ENCODE assay signal across 20 cellular contexts in genomic region chr12:121942145-121942718, GRCh38. TPM values are rescaled to one million over a fixed set of nuclear protein-coding genes. Genes with fewer than 3 reads are reported as not detected.
DNase-seq lines count a peak whose midpoint lies in the region; ATAC-seq, FAIRE-seq and TF ChIP-seq lines count a peak whose summit lies in the region.
"Had no signal": no experiment of that assay in that cellular context is flagged by ENCODE, and none has a peak within 500 bp of the region (broad histone marks: within the 10 kb centered on the region; RNA-seq: fewer than 3 reads in every experiment).

No MANE protein-coding gene starts in this region.

- intact Hi-C loops in HepG2 (cut with micrococcal nuclease; ENCODE audit: unreplicated experiment) (no loop called here), right lobe of liver (cut with DNase I) (no loop called here)

- H3K36me3 ChIP-seq in HepG2 (replicated peaks in 1 of 2; ENCODE audit: control insufficient read depth in 1 of 2, insufficient read depth in 2 of 2, low read length in 2 of 2): no peaks in the 10 kb centered on the region; a peak in 1 of 5 replicates
- no peaks in the 10 kb centered on the region for H3K36me3 ChIP-seq in right lobe of liver
- H3K36me3 ChIP-seq in hepatocyte (replicated peaks; ENCODE audit: insufficient read depth, low read depth): no peaks in the 10 kb centered on the region
- H3K36me3 ChIP-seq: cardiac muscle cell, heart left ventricle, uterus had no signal

- H3K4me3 ChIP-seq in HepG2 (replicated peaks in 1 of 3; ENCODE audit: insufficient read depth in 1 of 3, low read depth in 2 of 3, low read length in 3 of 3): no peak overlapping the region
- H3K4me3 ChIP-seq in right lobe of liver: no peak overlapping the region
- H3K4me3 ChIP-seq in choroid plexus epithelial cell (ENCODE audit: low read depth, low read length): no peak overlapping the region
- H3K4me3 ChIP-seq in hepatocyte: no peak overlapping the region
- H3K4me3 ChIP-seq: cardiac muscle cell, heart left ventricle, left ventricle myocardium inferior, mucosa of descending colon, uterus had no signal

- H3K4me3 Mint-ChIP-seq in activated naive CD8-positive, alpha-beta T cell treated with anti-CD3 and anti-CD28 coated beads for 36 hours: no peak overlapping the region
- H3K4me3 Mint-ChIP-seq in glutamatergic neuron (ENCODE audit: unreplicated experiment): no peak overlapping the region
- H3K4me3 Mint-ChIP-seq: activated T-cell treated with anti-CD3 and anti-CD28 coated beads, Interleukin-2, amount 50 U/mL, for 72 hours had no signal

- DNase-seq in HepG2 (ENCODE audit: low spot score): no peak
- no peak for DNase-seq in right lobe of liver
- DNase-seq in choroid plexus epithelial cell (ENCODE audit: low read depth): peak; percentile 60
- DNase-seq in hepatocyte (ENCODE audit: low spot score): peak; percentile 15
- DNase-seq in activated naive CD8-positive, alpha-beta T cell treated with anti-CD3 and anti-CD28 coated beads for 36 hours: no peak
- DNase-seq in glutamatergic neuron: no peak
- no peak for DNase-seq in DMS53 treated with DMSO at 0.1 percent for 48 hours (lab: John Stamatoyannopoulos, UW; ENCODE audit: unreplicated experiment)
- no peak for DNase-seq in OCI-M1 (lab: John Stamatoyannopoulos, UW)
- DNase-seq: activated naive CD4-positive, alpha-beta T cell treated with anti-CD3 and anti-CD28 coated beads, Interleukin-2, amount 50 U/mL, for 16 hours; activated T-cell treated with anti-CD3 and anti-CD28 coated beads, Interleukin-2, amount 50 U/mL, for 72 hours; C1 segment of cervical spinal cord; heart left ventricle; KBM-7; left ventricle myocardium inferior; mucosa of descending colon; NCI-H146; NCI-H526; uterus had no signal

- H3K4me1 ChIP-seq in HepG2 (ENCODE audit: insufficient read depth, low read length) (peaks cover 16% of the 10 kb centered on the region), right lobe of liver (no peaks in the 10 kb centered on the region), hepatocyte (ENCODE audit: insufficient read depth) (no peaks in the 10 kb centered on the region)
- H3K4me1 ChIP-seq: heart left ventricle, left ventricle myocardium inferior, uterus had no signal

- no peak for FAIRE-seq in HepG2 (lab: Jason Lieb, UNC)
- FAIRE-seq: A204.1 had no signal

- H3K9me2 ChIP-seq in hepatocyte (replicated peaks; ENCODE audit: insufficient read depth): no peaks in the 10 kb centered on the region

- TF ChIP-seq EP300 in HepG2 (IDR thresholded peaks at IDR 0.05; ENCODE audit: low read depth in 2 of 2, low read length in 2 of 2) (no peak), HepG2 (CRISPR knock-in tag; IDR thresholded peaks at IDR 0.05; ENCODE audit: borderline replicate concordance) (no peak)

- CTCF ChIA-PET in HepG2 (lab: Yijun Ruan, JAX; ENCODE audit: low intra/inter-chr PET ratio, low total read pairs): no interaction called here

- in situ Hi-C loops in HepG2 (cut with HindIII; ENCODE audit: extremely low pct_ligation_motif_present, low pct_unique_long_range_greater_than_20kb): no loop called here

- no peaks in the 10 kb centered on the region for H4K20me1 ChIP-seq in HepG2 (ENCODE audit: insufficient read depth, low read length)
- no peaks in the 10 kb centered on the region for H4K20me1 ChIP-seq in hepatocyte (ENCODE audit: insufficient read depth, poor library complexity, severe bottlenecking)

- peaks cover 2% of the 10 kb centered on the region for H3K9me3 Mint-ChIP-seq in activated naive CD8-positive, alpha-beta T cell treated with anti-CD3 and anti-CD28 coated beads for 36 hours
- H3K9me3 Mint-ChIP-seq in glutamatergic neuron (ENCODE audit: unreplicated experiment): peaks cover 5% of the 10 kb centered on the region

- H3K27me3 Mint-ChIP-seq in activated naive CD8-positive, alpha-beta T cell treated with anti-CD3 and anti-CD28 coated beads for 36 hours: no peaks in the 10 kb centered on the region
- H3K27me3 Mint-ChIP-seq in glutamatergic neuron (ENCODE audit: unreplicated experiment): peaks cover 7% of the 10 kb centered on the region

- no peaks in the 10 kb centered on the region for H3K9me3 ChIP-seq in HepG2 (ENCODE audit: low read length)
- no peaks in the 10 kb centered on the region for H3K9me3 ChIP-seq in right lobe of liver
- H3K9me3 ChIP-seq in hepatocyte (ENCODE audit: low read depth): peaks cover 7% of the 10 kb centered on the region
- H3K9me3 ChIP-seq: mucosa of descending colon, uterus had no signal

- BruUV-seq in HepG2 (replicated peaks; lab: Mats Ljungman, UMichigan): no TSS peak

- H3K27me3 ChIP-seq in HepG2 (ENCODE audit: control insufficient read depth in 1 of 2, insufficient read depth in 2 of 2, low read length in 2 of 2) (no peaks in the 10 kb centered on the region), right lobe of liver (no peaks in the 10 kb centered on the region), hepatocyte (no peaks in the 10 kb centered on the region)
- H3K27me3 ChIP-seq: cardiac muscle cell, heart left ventricle, uterus had no signal

- H3K4me2 ChIP-seq in HepG2 (ENCODE audit: low read depth, low read length): no peak overlapping the region
- no peak overlapping the region for H3K4me2 ChIP-seq in hepatocyte

- peaks cover 9% of the 10 kb centered on the region for H3K4me1 Mint-ChIP-seq in activated naive CD8-positive, alpha-beta T cell treated with anti-CD3 and anti-CD28 coated beads for 36 hours
- H3K4me1 Mint-ChIP-seq in glutamatergic neuron (ENCODE audit: low read depth, unreplicated experiment): peaks cover 5% of the 10 kb centered on the region

- H3K27ac Mint-ChIP-seq in activated naive CD8-positive, alpha-beta T cell treated with anti-CD3 and anti-CD28 coated beads for 36 hours: no peak overlapping the region
- no peak overlapping the region for H3K27ac Mint-ChIP-seq in glutamatergic neuron (ENCODE audit: unreplicated experiment)
- H3K27ac Mint-ChIP-seq: activated T-cell treated with anti-CD3 and anti-CD28 coated beads, Interleukin-2, amount 50 U/mL, for 72 hours had no signal

- no peak for TF ChIP-seq POLR2A in HepG2 (IDR thresholded peaks at IDR 0.05; ENCODE audit: insufficient read depth in 1 of 2, low read depth in 2 of 2, low read length in 2 of 2)
- no peak for TF ChIP-seq POLR2A in right lobe of liver (IDR thresholded peaks at IDR 0.05)

- no peak for ATAC-seq in HepG2
- no peak for ATAC-seq in right lobe of liver
- ATAC-seq: activated T-cell treated with anti-CD3 and anti-CD28 coated beads, Interleukin-2, amount 50 U/mL, for 72 hours; heart left ventricle; mucosa of descending colon had no signal

- 90% methylated on average over 10 of the region's 15 CpGs for WGBS in HepG2 (ENCODE audit: low lambda C conversion rate)
- WGBS in right lobe of liver (ENCODE audit: insufficient coverage, low coverage, low lambda C conversion rate, missing lambda C conversion rate): 94% methylated on average over 9 of the region's 15 CpGs
- 88% methylated on average over 15 of the region's 15 CpGs for WGBS in hepatocyte (ENCODE audit: low lambda C conversion rate, missing lambda C conversion rate)

- H2AFZ ChIP-seq in HepG2 (ENCODE audit: low read length): no peak overlapping the region
- no peak overlapping the region for H2AFZ ChIP-seq in hepatocyte

- peaks cover 7% of the 10 kb centered on the region for H3K36me3 Mint-ChIP-seq in activated naive CD8-positive, alpha-beta T cell treated with anti-CD3 and anti-CD28 coated beads for 36 hours
- peaks cover 15% of the 10 kb centered on the region for H3K36me3 Mint-ChIP-seq in glutamatergic neuron (ENCODE audit: unreplicated experiment)

- TF ChIP-seq RAD21 in HepG2 (CRISPR knock-in tag; IDR thresholded peaks at IDR 0.05): no peak

- no peak overlapping the region for H3K9ac ChIP-seq in HepG2 (ENCODE audit: insufficient read depth, low read depth, low read length)

- POLR2A ChIA-PET in HepG2 (lab: Yijun Ruan, JAX): no interaction called here

- TF ChIP-seq CTCF in HepG2 (CRISPR knock-in tag; IDR thresholded peaks at IDR 0.05) (no peak), right lobe of liver (IDR thresholded peaks at IDR 0.05) (no peak), choroid plexus epithelial cell (conservative IDR thresholded peaks at IDR 0.05; ENCODE audit: low read depth, low read length) (no peak), hepatocyte (IDR thresholded peaks at IDR 0.05; ENCODE audit: poor library complexity) (no peak), glutamatergic neuron (IDR thresholded peaks at IDR 0.05; ENCODE audit: partially characterized antibody, unreplicated experiment) (no peak)

- no peaks in the 10 kb centered on the region for H3K79me2 ChIP-seq in HepG2 (ENCODE audit: insufficient read depth, low read length)
- H3K79me2 ChIP-seq in hepatocyte: no peaks in the 10 kb centered on the region

- H3K27ac ChIP-seq in HepG2 (ENCODE audit: extremely low read length, insufficient read depth, low read length) (no peak overlapping the region), right lobe of liver (no peak overlapping the region), hepatocyte (no peak overlapping the region)
- H3K27ac ChIP-seq: cardiac muscle cell, heart left ventricle, left ventricle myocardium inferior, uterus had no signal

RNA-seq across cellular contexts. Expression of gene CFAP251, which starts 23.8 kb away (rescaled TPM):
- 0.07 and 0.42 TPM in 2 replicates for total RNA-seq in HepG2 (2016; rRNA removed; fragmentation: Illumina TruSeq; extraction: Trizol)
- 0.51 and 0.97 TPM in 2 replicates for total RNA-seq in HepG2 (2016; cell fraction: cytosol; rRNA removed; fragmentation: Illumina TruSeq; extraction: Trizol; ENCODE audit: low read depth)
- 0.42 and 0.54 TPM in 2 replicates for total RNA-seq in HepG2 (2016; cell fraction: insoluble cytoplasmic fraction; rRNA removed; fragmentation: Illumina TruSeq; extraction: Trizol)
- 0.53 and 0.72 TPM in 2 replicates for total RNA-seq in HepG2 (2016; cell fraction: membrane; rRNA removed; fragmentation: Illumina TruSeq; extraction: Trizol)
- total RNA-seq in HepG2 (2016; cell fraction: nucleus; rRNA removed; fragmentation: Illumina TruSeq; extraction: Trizol): 0.75 and 1.1 TPM in 2 replicates
- 0.30 and 0.47 TPM in 2 replicates for polyA plus RNA-seq in HepG2 (2011; rRNA removed)
- 0.11 and 0.17 TPM in 2 replicates for polyA plus RNA-seq in HepG2 (2011; cell fraction: cytosol; rRNA removed)
- 0.72 and 1.5 TPM in 2 replicates for polyA plus RNA-seq in HepG2 (2011; cell fraction: nucleus; rRNA removed)
- polyA plus RNA-seq in HepG2 (2012): 0.35 and 0.41 TPM in 2 replicates
- 0.07 and 0.12 TPM in 2 replicates for polyA plus RNA-seq in HepG2 (2016; cell fraction: cytosol; fragmentation: Illumina TruSeq; extraction: Trizol; ENCODE audit: low read depth)
- polyA plus RNA-seq in HepG2 (2016; cell fraction: insoluble cytoplasmic fraction; fragmentation: Illumina TruSeq; extraction: Trizol; ENCODE audit: low read depth): 0.17 and 0.42 TPM in 2 replicates
- 0.06 TPM in 1 of 2 replicates, not detected in the other for polyA plus RNA-seq in HepG2 (2016; cell fraction: membrane; fragmentation: Illumina TruSeq; extraction: Trizol; ENCODE audit: low read depth)
- polyA plus RNA-seq in HepG2 (2016; cell fraction: nucleus; fragmentation: Illumina TruSeq; extraction: Trizol; ENCODE audit: insufficient read depth, low read depth): 1.00 and 1.2 TPM in 2 replicates
- 0.58 and 2.4 TPM in 2 replicates for polyA minus RNA-seq in HepG2 (2011; rRNA and poly(A)+ RNA removed; ENCODE audit: low replicate concordance)
- not detected in 2 replicates for polyA minus RNA-seq in HepG2 (2011; cell fraction: cytosol; rRNA and poly(A)+ RNA removed)
- polyA minus RNA-seq in HepG2 (2011; cell fraction: nucleus; rRNA and poly(A)+ RNA removed): 2.2 and 3.7 TPM in 2 replicates
- 1 to 10 TPM; 1.0 to 6.2 (median 2.4) TPM for total RNA-seq in right lobe of liver
- total RNA-seq in hepatocyte: 1.6 and 3.7 TPM in 2 replicates
- 3.0 and 8.5 TPM in 2 replicates for polyA plus RNA-seq in hepatocyte
- 1 to 10 TPM; 1.3 to 1.8 TPM for total RNA-seq in activated naive CD8-positive, alpha-beta T cell treated with anti-CD3 and anti-CD28 coated beads for 36 hours
- total RNA-seq in glutamatergic neuron (ENCODE audit: unreplicated experiment): 2.8 TPM

RNA-seq across cellular contexts. Expression of gene PSMD9, which starts 53.6 kb away (rescaled TPM):
- 61.1 and 73.9 TPM in 2 replicates for total RNA-seq in HepG2 (2016; rRNA removed; fragmentation: Illumina TruSeq; extraction: Trizol)
- total RNA-seq in HepG2 (2016; cell fraction: cytosol; rRNA removed; fragmentation: Illumina TruSeq; extraction: Trizol; ENCODE audit: low read depth): 14.7 and 17.8 TPM in 2 replicates
- total RNA-seq in HepG2 (2016; cell fraction: insoluble cytoplasmic fraction; rRNA removed; fragmentation: Illumina TruSeq; extraction: Trizol): 63.0 and 75.8 TPM in 2 replicates
- total RNA-seq in HepG2 (2016; cell fraction: membrane; rRNA removed; fragmentation: Illumina TruSeq; extraction: Trizol): 38.8 and 40.2 TPM in 2 replicates
- total RNA-seq in HepG2 (2016; cell fraction: nucleus; rRNA removed; fragmentation: Illumina TruSeq; extraction: Trizol): 22.0 and 27.1 TPM in 2 replicates
- polyA plus RNA-seq in HepG2 (2011; rRNA removed): 41.4 and 53.5 TPM in 2 replicates
- polyA plus RNA-seq in HepG2 (2011; cell fraction: cytosol; rRNA removed): 57.2 and 69.0 TPM in 2 replicates
- 31.9 and 34.9 TPM in 2 replicates for polyA plus RNA-seq in HepG2 (2011; cell fraction: nucleus; rRNA removed)
- polyA plus RNA-seq in HepG2 (2012): 23.2 and 36.0 TPM in 2 replicates
- polyA plus RNA-seq in HepG2 (2016; cell fraction: cytosol; fragmentation: Illumina TruSeq; extraction: Trizol; ENCODE audit: low read depth): 21.2 and 23.3 TPM in 2 replicates
- 65.4 and 77.3 TPM in 2 replicates for polyA plus RNA-seq in HepG2 (2016; cell fraction: insoluble cytoplasmic fraction; fragmentation: Illumina TruSeq; extraction: Trizol; ENCODE audit: low read depth)
- polyA plus RNA-seq in HepG2 (2016; cell fraction: membrane; fragmentation: Illumina TruSeq; extraction: Trizol; ENCODE audit: low read depth): 29.7 and 32.9 TPM in 2 replicates
- 33.3 and 37.2 TPM in 2 replicates for polyA plus RNA-seq in HepG2 (2016; cell fraction: nucleus; fragmentation: Illumina TruSeq; extraction: Trizol; ENCODE audit: insufficient read depth, low read depth)
- polyA minus RNA-seq in HepG2 (2011; rRNA and poly(A)+ RNA removed; ENCODE audit: low replicate concordance): 23.4 and 46.9 TPM in 2 replicates
- polyA minus RNA-seq in HepG2 (2011; cell fraction: cytosol; rRNA and poly(A)+ RNA removed): 18.2 and 20.5 TPM in 2 replicates
- polyA minus RNA-seq in HepG2 (2011; cell fraction: nucleus; rRNA and poly(A)+ RNA removed): 13.0 and 21.1 TPM in 2 replicates
- total RNA-seq in right lobe of liver: 10 to 100 TPM; 20.0 to 56.4 (median 28.4) TPM
- total RNA-seq in hepatocyte: 61.4 and 106 TPM in 2 replicates
- 105 and 114 TPM in 2 replicates for polyA plus RNA-seq in hepatocyte
- total RNA-seq in activated naive CD8-positive, alpha-beta T cell treated with anti-CD3 and anti-CD28 coated beads for 36 hours: 10 to 100 TPM; 64.3 to 68.5 TPM
- 53.2 TPM for total RNA-seq in glutamatergic neuron (ENCODE audit: unreplicated experiment)

Comparison
In these comparisons a context has a peak if more than half of its experiments do, and no peak if none do; other contexts are left out.
1. DNase-seq: peak in choroid plexus epithelial cell (single experiment) and hepatocyte (single experiment); none in HepG2 (single experiment), right lobe of liver (0 of 3), activated naive CD8-positive, alpha-beta T cell treated with anti-CD3 and anti-CD28 coated beads for 36 hours (single experiment), glutamatergic neuron (single experiment), DMS53 treated with DMSO at 0.1 percent for 48 hours (single experiment) and OCI-M1 (single experiment).